32 cellular contexts compared by ENCODE assay signal in genomic region chr4:109952612-109953011, GRCh38. TPM values are rescaled to one million over a fixed set of nuclear protein-coding genes. Genes with fewer than 3 reads are reported as not detected.
"Had no signal": no experiment of that assay in that cellular context is flagged by ENCODE, and none has a peak within 500 bp of the region (broad histone marks: within the 10 kb centered on the region; RNA-seq: fewer than 3 reads in every experiment).

No MANE protein-coding gene starts in this region.

- H3K27me3 Mint-ChIP-seq: activated CD4-positive, alpha-beta T cell treated with anti-CD3 and anti-CD28 coated beads, Interleukin-2, amount 10 ng/mL, durations not matched to agents 24 days and 14 days; activated naive CD8-positive, alpha-beta T cell; central memory CD8-positive, alpha-beta T cell had no signal

- H3K27ac Mint-ChIP-seq: activated CD4-positive, alpha-beta T cell treated with anti-CD3 and anti-CD28 coated beads, Interleukin-2, amount 10 ng/mL, durations not matched to agents 24 days and 14 days; activated CD8-positive, alpha-beta T cell treated with anti-CD3 and anti-CD28 coated beads for 36 hours; activated naive CD4-positive, alpha-beta T cell treated with anti-CD3 and anti-CD28 coated beads, Interleukin-2, amount 10 ng/mL, durations not matched to agents 7 days and 5 days; activated naive CD8-positive, alpha-beta T cell; activated naive CD8-positive, alpha-beta T cell treated with anti-CD3 and anti-CD28 coated beads, Interleukin-2, amount 50 U/mL, for 24 hours; activated T-cell treated with anti-CD3 and anti-CD28 coated beads, Interleukin-2, amount 50 U/mL, for 24 hours; activated T-helper 2 cell treated with anti-CD3 and anti-CD28 coated beads, Interferon-gamma antibody, Interleukin-2, Interleukin-4, amounts not matched to agents 10 μg/mL and 5 μg/mL and 100 μg/mL, durations not matched to agents 14 hours and 24 hours and 36 hours had no signal

- H3K36me3 ChIP-seq: brain microvascular endothelial cell, cardiac muscle cell, MG63, SJCRH30 had no signal

- H3K9me3 Mint-ChIP-seq: activated CD4-positive, alpha-beta T cell treated with anti-CD3 and anti-CD28 coated beads, Interleukin-2, amount 10 ng/mL, durations not matched to agents 24 days and 14 days; activated CD8-positive, alpha-beta T cell treated with anti-CD3 and anti-CD28 coated beads for 36 hours; activated naive CD4-positive, alpha-beta T cell treated with anti-CD3 and anti-CD28 coated beads, Interleukin-2, amount 10 ng/mL, durations not matched to agents 7 days and 5 days; activated naive CD8-positive, alpha-beta T cell treated with anti-CD3 and anti-CD28 coated beads, Interleukin-2, amount 50 U/mL, for 24 hours; activated T-cell treated with anti-CD3 and anti-CD28 coated beads, Interleukin-2, amount 50 U/mL, for 24 hours; activated T-helper 2 cell treated with anti-CD3 and anti-CD28 coated beads, Interferon-gamma antibody, Interleukin-2, Interleukin-4, amounts not matched to agents 10 μg/mL and 5 μg/mL and 100 μg/mL, durations not matched to agents 14 hours and 24 hours and 36 hours; central memory CD8-positive, alpha-beta T cell had no signal

- H3K4me3 ChIP-seq: cardiac muscle cell, MG63, SJCRH30, SK-N-MC had no signal

- DNase-seq: activated CD4-positive, alpha-beta T cell treated with anti-CD3 and anti-CD28 coated beads, Interleukin-2, amount 10 ng/mL, durations not matched to agents 24 days and 14 days; activated CD4-positive, alpha-beta T cell treated with anti-CD3 and anti-CD28 coated beads, Interleukin-2, amount 50 U/mL, for 4 hours; activated CD8-positive, alpha-beta T cell treated with anti-CD3 and anti-CD28 coated beads for 36 hours; activated gamma-delta T cell treated with Interleukin-2 at 50 U/mL for 16 hours; activated naive CD4-positive, alpha-beta T cell treated with anti-CD3 and anti-CD28 coated beads, Interleukin-2, amount 10 ng/mL, durations not matched to agents 7 days and 5 days; activated naive CD8-positive, alpha-beta T cell treated with anti-CD3 and anti-CD28 coated beads, Interleukin-2, amount 50 U/mL, for 24 hours; activated T-cell treated with anti-CD3 and anti-CD28 coated beads, Interleukin-2, amount 50 U/mL, for 24 hours; anterior cingulate cortex; brain microvascular endothelial cell; Karpas-422; KBM-7; MG63; NCI-H1048; NCI-H1105 treated with DMSO at 0.1 percent for 48 hours; NCI-H1436 treated with DMSO at 0.1 percent for 48 hours; NCI-H1694 treated with DMSO at 0.1 percent for 48 hours; NCI-H2029; NCI-H2107; NCI-H226; NCI-H524 treated with DMSO at 0.1 percent for 48 hours; OCI-M1; SHP77; SJCRH30; T1000 had no signal

- H3K4me3 Mint-ChIP-seq: activated CD4-positive, alpha-beta T cell treated with anti-CD3 and anti-CD28 coated beads, Interleukin-2, amount 10 ng/mL, durations not matched to agents 24 days and 14 days; activated CD8-positive, alpha-beta T cell treated with anti-CD3 and anti-CD28 coated beads for 36 hours; activated naive CD4-positive, alpha-beta T cell treated with anti-CD3 and anti-CD28 coated beads, Interleukin-2, amount 10 ng/mL, durations not matched to agents 7 days and 5 days; activated naive CD8-positive, alpha-beta T cell; activated naive CD8-positive, alpha-beta T cell treated with anti-CD3 and anti-CD28 coated beads, Interleukin-2, amount 50 U/mL, for 24 hours; activated T-cell treated with anti-CD3 and anti-CD28 coated beads, Interleukin-2, amount 50 U/mL, for 24 hours; central memory CD8-positive, alpha-beta T cell had no signal

- H3K36me3 Mint-ChIP-seq: activated naive CD4-positive, alpha-beta T cell treated with anti-CD3 and anti-CD28 coated beads, Interleukin-2, amount 10 ng/mL, durations not matched to agents 7 days and 5 days; activated naive CD8-positive, alpha-beta T cell had no signal

- H3K27me3 ChIP-seq: brain microvascular endothelial cell, cardiac muscle cell, MG63, SJCRH30 had no signal

- H3K27ac ChIP-seq: brain microvascular endothelial cell, cardiac muscle cell, SJCRH30, SK-N-MC had no signal

- H3K9me3 ChIP-seq: MG63, SJCRH30 had no signal

- H3K4me1 Mint-ChIP-seq: activated naive CD4-positive, alpha-beta T cell treated with anti-CD3 and anti-CD28 coated beads, Interleukin-2, amount 10 ng/mL, durations not matched to agents 7 days and 5 days; central memory CD8-positive, alpha-beta T cell had no signal

- ATAC-seq: activated CD8-positive, alpha-beta T cell treated with anti-CD3 and anti-CD28 coated beads for 36 hours; activated naive CD8-positive, alpha-beta T cell treated with anti-CD3 and anti-CD28 coated beads, Interleukin-2, amount 50 U/mL, for 24 hours had no signal

- H3K4me1 ChIP-seq: SJCRH30 had no signal

RNA-seq across cellular contexts. Expression of gene EGF, which starts 39.9 kb away (rescaled TPM):
- total RNA-seq: activated CD4-positive, alpha-beta T cell treated with anti-CD3 and anti-CD28 coated beads, Interleukin-2, amount 10 ng/mL, durations not matched to agents 24 days and 14 days; activated CD8-positive, alpha-beta memory T cell treated with anti-CD3 and anti-CD28 coated beads for 36 hours; activated CD8-positive, alpha-beta T cell treated with anti-CD3 and anti-CD28 coated beads for 36 hours; activated T-helper 2 cell treated with anti-CD3 and anti-CD28 coated beads, Interferon-gamma antibody, Interleukin-2, Interleukin-4, amounts not matched to agents 10 μg/mL and 5 μg/mL and 100 μg/mL, durations not matched to agents 14 hours and 24 hours and 36 hours; T-helper 1 cell treated with Interleukin-12 subunit alpha and Interleukin-12 subunit beta and Interleukin-4 antibody, amounts not matched to agents 30 ng/mL and 1 ng/mL, for 36 hours; T-helper 2 cell treated with Interferon-gamma antibody and Interleukin-4, amounts not matched to agents 100 ng/mL and 5 ng/mL, for 36 hours had no signal
